11 cellular contexts compared by ENCODE assay signal in the genomic region with DNA sequence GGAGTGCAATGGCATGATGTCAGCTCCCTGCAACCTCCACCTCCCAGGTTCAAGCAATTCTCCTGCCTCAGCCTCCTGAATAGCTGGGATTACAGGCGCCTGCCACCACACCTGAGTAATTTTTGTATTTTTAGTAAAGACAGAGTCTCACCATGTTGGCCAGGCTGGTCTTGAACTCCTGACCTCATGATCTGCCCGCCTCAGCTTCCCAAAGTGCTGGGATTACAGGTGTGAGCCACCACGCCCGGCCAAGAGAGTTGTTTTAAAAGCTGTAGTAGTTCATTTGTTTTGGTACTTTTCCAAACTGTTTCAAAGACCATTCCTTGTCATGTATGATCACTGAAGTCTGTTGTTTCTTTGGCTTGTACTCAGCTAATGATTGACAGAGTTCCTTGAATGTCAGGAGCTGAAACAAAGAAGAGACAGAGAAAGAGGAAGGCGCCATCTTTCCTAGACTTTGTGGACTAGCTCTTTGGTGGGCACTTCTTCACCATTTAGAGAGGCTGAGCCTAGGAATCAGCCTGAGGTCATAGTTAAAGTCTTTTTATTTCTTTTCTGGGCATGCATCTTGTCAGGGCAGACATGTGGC. TPM values are rescaled to one million over a fixed set of nuclear protein-coding genes. Genes with fewer than 3 reads are reported as not detected.
A peak's percentile ranks its signal among the peaks of the same experiment; 100 is the strongest.
DNase-seq lines count a peak whose midpoint lies in the region; ATAC-seq, FAIRE-seq and TF ChIP-seq lines count a peak whose summit lies in the region.
"Not testable (repeated sequence)": the region's sequence is repeated elsewhere in the genome, so short reads cannot be mapped to it uniquely, and the experiment has no call there.
"Had no signal": no experiment of that assay in that cellular context is flagged by ENCODE, and none has a peak within 500 bp of the region (broad histone marks: within the 10 kb centered on the region; RNA-seq: fewer than 3 reads in every experiment).

No MANE protein-coding gene starts in this region.

- not testable (repeated sequence) for H3K27ac Mint-ChIP-seq in neural progenitor cell

- intact Hi-C loops in GM12878 (cut with micrococcal nuclease; ENCODE audit: unreplicated experiment), result not testable (repeated sequence)

- TF ChIP-seq EP300 in GM12878 (IDR thresholded peaks at IDR 0.05; ENCODE audit: borderline replicate concordance in 1 of 2, control insufficient read depth in 1 of 2, low read depth in 2 of 2, low read length in 2 of 2), result not testable (repeated sequence)

- not testable (repeated sequence) for H3K9me2 ChIP-seq in Karpas-422 (replicated peaks; ENCODE audit: insufficient read depth, low read length)

- 41% methylated on average over 5 of the region's 5 CpGs for WGBS in GM12878 (ENCODE audit: insufficient coverage, insufficient replicate concordance, low lambda C conversion rate, missing lambda C conversion rate)

- not testable (repeated sequence) for H3K4me2 ChIP-seq in Karpas-422 (ENCODE audit: low read depth, low read length, poor library complexity, severe bottlenecking); neural progenitor cell
- peak overlapping the region; percentile 26; the same call in 1 of the 2 replicates for H3K4me2 ChIP-seq in GM12878 (ENCODE audit: control insufficient read depth, insufficient read depth)

- not testable (repeated sequence) for H3K27ac ChIP-seq in Karpas-422 (ENCODE audit: low read length); GM12878 (ENCODE audit: control insufficient read depth, insufficient read depth); neural progenitor cell

- H3K9me3 Mint-ChIP-seq in neural progenitor cell, result not testable (repeated sequence)

- in situ Hi-C loops in GM12878 (cut with MboI), result not testable (repeated sequence)

- BruUV-seq in GM12878 (replicated peaks; lab: Mats Ljungman, UMichigan), result not testable (repeated sequence)

- not testable (repeated sequence) for H3K36me3 ChIP-seq in Karpas-422 (ENCODE audit: insufficient read depth, low read length); GM12878 (ENCODE audit: control insufficient read depth in 2 of 2, insufficient read depth in 2 of 2, low read length in 1 of 2); neural progenitor cell

- not testable (repeated sequence) for H3F3A ChIP-seq in neural progenitor cell (ENCODE audit: low read depth)

- POLR2A ChIA-PET in GM12878 (lab: Charles Lee), result not testable (repeated sequence)

- not testable (repeated sequence) for H3K4me3 ChIP-seq in Karpas-422 (ENCODE audit: low read length); GM12878; neural progenitor cell

- TF ChIP-seq CTCF in GM12878 (IDR thresholded peaks at IDR 0.05 in 2 of 3, conservative IDR thresholded peaks at IDR 0.05 in 1 of 3; ENCODE audit: control insufficient read depth in 2 of 3, extremely low read depth in 1 of 3, insufficient read depth in 1 of 3, low read depth in 3 of 3, low read length in 3 of 3); neural progenitor cell (IDR thresholded peaks at IDR 0.05): not testable (repeated sequence)

- TF ChIP-seq RAD21 in GM12878 (IDR thresholded peaks at IDR 0.05; ENCODE audit: insufficient read depth, low read depth, low read length), result not testable (repeated sequence)

- H3K9ac ChIP-seq in Karpas-422 (ENCODE audit: low read length); GM12878 (ENCODE audit: control insufficient read depth, insufficient read depth, low read length); neural progenitor cell: not testable (repeated sequence)

- ATAC-seq in GM12878, result not testable (repeated sequence)

- H3K27me3 Mint-ChIP-seq in neural progenitor cell (ENCODE audit: insufficient read depth, low read depth), result not testable (repeated sequence)

- H3K36me3 Mint-ChIP-seq in neural progenitor cell, result not testable (repeated sequence)

- DNase-seq in Karpas-422 (peak; percentile 32), kidney tubule cell (ENCODE audit: low spot score) (peak; percentile 6), left kidney (ENCODE audit: low read depth, low spot score) (peak; percentile 5)
- not testable (repeated sequence) for DNase-seq in GM12878 (ENCODE audit: low read depth, low spot score); neural progenitor cell (ENCODE audit: low spot score)

- H3K4me3 Mint-ChIP-seq in neural progenitor cell, result not testable (repeated sequence)

- CTCF ChIA-PET in GM12878 (lab: Yijun Ruan, JAX), result not testable (repeated sequence)

- H3K79me2 ChIP-seq in Karpas-422 (ENCODE audit: low read length); GM12878 (ENCODE audit: control insufficient read depth, insufficient read depth, low read length); neural progenitor cell (ENCODE audit: low read depth): not testable (repeated sequence)

- not testable (repeated sequence) for H3K4me1 Mint-ChIP-seq in neural progenitor cell

- RAD21 ChIA-PET in GM12878 (lab: Charles Lee; ENCODE audit: unreplicated experiment), result not testable (repeated sequence)

- SMC1A ChIA-PET in GM12878 (lab: Charles Lee; ENCODE audit: uncharacterized antibody, unreplicated experiment), result not testable (repeated sequence)

- not testable (repeated sequence) for H3K4me1 ChIP-seq in Karpas-422 (ENCODE audit: low read length); neural progenitor cell
- H3K4me1 ChIP-seq in GM12878 (ENCODE audit: control insufficient read depth, insufficient read depth, low read length), result peaks cover 20% of the 10 kb centered on the region

- not testable (repeated sequence) for H4K20me1 ChIP-seq in Karpas-422 (ENCODE audit: insufficient read depth, low read depth, low read length); GM12878 (ENCODE audit: control insufficient read depth, insufficient read depth); neural progenitor cell (ENCODE audit: low read depth)

- not testable (repeated sequence) for H3K27me3 ChIP-seq in Karpas-422 (ENCODE audit: low read length); GM12878 (replicated peaks in 1 of 2; ENCODE audit: control insufficient read depth in 2 of 2, insufficient read depth in 2 of 2, low read length in 1 of 2); neural progenitor cell

- not testable (repeated sequence) for TF ChIP-seq POLR2A in GM12878 (IDR thresholded peaks at IDR 0.05; ENCODE audit: low read depth, low read length)

- H3K9me3 ChIP-seq in Karpas-422 (ENCODE audit: low read length); GM12878 (replicated peaks; ENCODE audit: control insufficient read depth, insufficient read depth, low read length); neural progenitor cell (ENCODE audit: low read depth): not testable (repeated sequence)

- not testable (repeated sequence) for FAIRE-seq in GM12878 (lab: Jason Lieb, UNC)

- not testable (repeated sequence) for H2AFZ ChIP-seq in Karpas-422 (ENCODE audit: low read length); GM12878 (ENCODE audit: control insufficient read depth, low read depth, low read length)
- peak overlapping the region; percentile 26 for H2AFZ ChIP-seq in neural progenitor cell (replicated peaks)

RNA-seq across cellular contexts. Expression of a gene that starts 59.2 kb away (rescaled TPM):
- total RNA-seq in Karpas-422 (2014; rRNA removed; shearing (Covaris generic); ENCODE audit: low replicate concordance), result not detected in 2 replicates
- not detected in 2 replicates for total RNA-seq in GM12878 (2013; cell fraction: nucleolus; rRNA removed)
- total RNA-seq in GM12878 (2014; rRNA removed) (not detected in 2 replicates), GM12878 (2014; rRNA removed; fragmentation: Illumina TruSeq; extraction: Trizol) (not detected in 2 replicates), GM12878 (2021) (not detected in 2 replicates), neural progenitor cell (ENCODE audit: low replicate concordance) (not detected in 2 replicates)
- not detected for polyA plus RNA-seq in GM12878 (2011; ENCODE audit: low read depth)
- polyA plus RNA-seq in GM12878 (2011; rRNA removed) (not detected in 2 replicates), GM12878 (2014; fragmentation: Illumina TruSeq; extraction: Trizol) (not detected in 2 replicates), GM12878 (2014; fragmentation: Nextera tagmentation; extraction: Ambion mirVana) (not detected), GM12878 (2014; rRNA removed) (not detected in 2 replicates), GM12878 (2016; fragmentation: Nextera tagmentation; extraction: Ambion mirVana) (not detected)
- not detected in 2 replicates for polyA plus RNA-seq in GM12878 (2011; cell fraction: cytosol; rRNA removed)
- not detected in 2 replicates for polyA plus RNA-seq in GM12878 (2011; cell fraction: nucleus; rRNA removed)
- polyA plus RNA-seq in GM12878 (2012), result not detected in 2 replicates
- polyA minus RNA-seq in GM12878 (2011; rRNA and poly(A)+ RNA removed), result not detected in 2 replicates
- not detected in 2 replicates for polyA minus RNA-seq in GM12878 (2011; cell fraction: cytosol; rRNA and poly(A)+ RNA removed)
- polyA minus RNA-seq in GM12878 (2011; cell fraction: nucleus; rRNA and poly(A)+ RNA removed), result not detected in 2 replicates
- total RNA-seq: A673; Calu3; CD4-positive, alpha-beta memory T cell; CD4-positive, CD25-positive, alpha-beta regulatory T cell; CD8-positive, alpha-beta memory T cell had no signal
- polyA plus RNA-seq: CD14-positive monocyte; CD8-positive, alpha-beta memory T cell had no signal
